In genomic region chr3:185084883-185085282, GRCh38 we compare ENCODE assay signal across 16 cellular contexts.
DNase-seq lines count a peak whose midpoint lies in the region; ATAC-seq and TF ChIP-seq lines count a peak whose summit lies in the region.
"Had no signal": no experiment of that assay in that cellular context is flagged by ENCODE, and none has a peak within 500 bp of the region (broad histone marks: within the 10 kb centered on the region; RNA-seq: fewer than 3 reads in every experiment).

No MANE protein-coding gene starts in this region.

- H3K27me3 ChIP-seq in osteoblast (ENCODE audit: insufficient read depth, low read length) (peaks cover 6% of the 10 kb centered on the region), left lung (no peaks in the 10 kb centered on the region), transverse colon (no peaks in the 10 kb centered on the region)
- H3K27me3 ChIP-seq: body of pancreas, spleen had no signal

- TF ChIP-seq CTCF in epithelial cell of proximal tubule (conservative IDR thresholded peaks at IDR 0.05; ENCODE audit: low read depth, low read length) (peak; percentile 8), osteoblast (IDR thresholded peaks at IDR 0.05; ENCODE audit: extremely low read depth, low read depth, low read length) (peak; percentile 18), left lung (IDR thresholded peaks at IDR 0.05) (no peak), transverse colon (IDR thresholded peaks at IDR 0.05) (peak in 2 of 5 experiments; percentile 7 to 12)

- TF ChIP-seq POLR2A in transverse colon (IDR thresholded peaks at IDR 0.05): no peak

- H3K79me2 ChIP-seq in osteoblast (ENCODE audit: insufficient read depth, low read length): no peaks in the 10 kb centered on the region

- TF ChIP-seq EP300 in transverse colon (IDR thresholded peaks at IDR 0.05; ENCODE audit: low read depth): no peak

- peak; percentile 61 for DNase-seq in GM04503 (ENCODE audit: low read depth)
- peak; percentile 15 for DNase-seq in RPMI7951 (ENCODE audit: low read depth)
- no peak for DNase-seq in epithelial cell of proximal tubule (ENCODE audit: low read depth)
- peak; percentile 74 for DNase-seq in osteoblast (ENCODE audit: insufficient read length, low spot score, missing footprints)
- DNase-seq in left lung: no peak
- no peak for DNase-seq in transverse colon
- DNase-seq: activated CD4-positive, alpha-beta memory T cell treated with anti-CD3 and anti-CD28 coated beads, Interleukin-2, amount 10 ng/mL, durations not matched to agents 7 days and 5 days; body of pancreas; KBM-7; NCI-H1436 treated with DMSO at 0.1 percent for 48 hours; NCI-H526; occipital lobe; spleen; T-helper 9 cell had no signal

- H2AFZ ChIP-seq in osteoblast (ENCODE audit: low read length): no peak overlapping the region

- 70 to 72% methylated on average over 3 to 5 of the region's 5 CpGs for WGBS in transverse colon (ENCODE audit: low coverage in 1 of 2), 2 donors

- H3K4me3 ChIP-seq in epithelial cell of proximal tubule (ENCODE audit: low read depth, low read length) (no peak overlapping the region), osteoblast (ENCODE audit: insufficient read depth, low read length) (no peak overlapping the region), left lung (no peak overlapping the region), transverse colon (no peak overlapping the region)
- H3K4me3 ChIP-seq: body of pancreas, spleen had no signal

- in situ Hi-C loops in transverse colon (cut with MboI; ENCODE audit: low pct_ligation_motif_present in 1 of 4, low pct_unique_long_range_greater_than_20kb in 1 of 4, low sequenced_read_pairs in 3 of 4): no loop called here

- intact Hi-C loops in left lung (cut with DNase I): no loop called here
- intact Hi-C loops in transverse colon (cut with DNase I; ENCODE audit: low total_unique reads): no loop called here

- no peaks in the 10 kb centered on the region for H4K20me1 ChIP-seq in osteoblast (ENCODE audit: insufficient read depth, low read length)

- H3K27ac ChIP-seq in osteoblast (ENCODE audit: low read depth, low read length): no peak overlapping the region
- no peak overlapping the region for H3K27ac ChIP-seq in left lung
- no peak overlapping the region for H3K27ac ChIP-seq in transverse colon
- H3K27ac ChIP-seq: body of pancreas, spleen had no signal

- H3K4me2 ChIP-seq in osteoblast (ENCODE audit: insufficient read depth, low read length): no peak overlapping the region

- ATAC-seq in left lung: no peak
- no peak for ATAC-seq in GM21423 (IDR thresholded peaks at IDR 0.05; ENCODE audit: unreplicated experiment)
- ATAC-seq in GM21381 (IDR thresholded peaks at IDR 0.05; ENCODE audit: unreplicated experiment): no peak
- ATAC-seq: body of pancreas had no signal

- H3K4me1 ChIP-seq in osteoblast (ENCODE audit: insufficient read depth, low read length) (no peaks in the 10 kb centered on the region), left lung (no peaks in the 10 kb centered on the region), transverse colon (peaks cover 0 to 4% (median 3%) of the 10 kb centered on the region in 4 donors)
- H3K4me1 ChIP-seq: body of pancreas, spleen had no signal

- H3K9me3 ChIP-seq in osteoblast (ENCODE audit: low read depth, low read length): no peaks in the 10 kb centered on the region
- H3K9me3 ChIP-seq in left lung: no peaks in the 10 kb centered on the region
- no peaks in the 10 kb centered on the region for H3K9me3 ChIP-seq in transverse colon
- H3K9me3 ChIP-seq: body of pancreas, spleen had no signal

- H3K36me3 ChIP-seq in osteoblast (ENCODE audit: insufficient read depth, low read length): no peaks in the 10 kb centered on the region
- H3K36me3 ChIP-seq in left lung: no peaks in the 10 kb centered on the region
- peaks cover 0 to 9% (median 0%) of the 10 kb centered on the region in 4 donors for H3K36me3 ChIP-seq in transverse colon
- H3K36me3 ChIP-seq: spleen had no signal

Comparison
In these comparisons a context has a peak if more than half of its experiments do, and no peak if none do; other contexts are left out.
1. DNase-seq: peak in GM04503 (single experiment), RPMI7951 (single experiment) and osteoblast (single experiment); none in epithelial cell of proximal tubule (single experiment), left lung (0 of 2) and transverse colon (single experiment).
2. CTCF ChIP-seq: peak in epithelial cell of proximal tubule (single experiment) and osteoblast (single experiment); none in left lung (0 of 2).